ENCODE assay signal across 1 cellular context in genomic region chr21:43322805-43323204, GRCh38.
TF ChIP-seq lines count a peak whose summit lies in the region.

No MANE protein-coding gene starts in this region.

TF ChIP-seq in HepG2, 621 proteins besides CTCF, POLR2A, EP300 and RAD21 (continued from another document):
- TF ChIP-seq ARID5B (CRISPR knock-in tag; IDR thresholded peaks at IDR 0.05) (no peak), ZNF20 (CRISPR knock-in tag; IDR thresholded peaks at IDR 0.05) (no peak), ZNF614 (CRISPR knock-in tag; IDR thresholded peaks at IDR 0.05; ENCODE audit: borderline replicate concordance) (no peak), ZNF3 (CRISPR knock-in tag; IDR thresholded peaks at IDR 0.05) (peak; percentile 98), ZBTB34 (CRISPR knock-in tag; IDR thresholded peaks at IDR 0.05) (no peak), MIER2 (CRISPR knock-in tag; IDR thresholded peaks at IDR 0.05) (peak; percentile 92), NFE2 (CRISPR knock-in tag; IDR thresholded peaks at IDR 0.05) (no peak)
